ENCODE assay signal across 9 cellular contexts in the genomic region with DNA sequence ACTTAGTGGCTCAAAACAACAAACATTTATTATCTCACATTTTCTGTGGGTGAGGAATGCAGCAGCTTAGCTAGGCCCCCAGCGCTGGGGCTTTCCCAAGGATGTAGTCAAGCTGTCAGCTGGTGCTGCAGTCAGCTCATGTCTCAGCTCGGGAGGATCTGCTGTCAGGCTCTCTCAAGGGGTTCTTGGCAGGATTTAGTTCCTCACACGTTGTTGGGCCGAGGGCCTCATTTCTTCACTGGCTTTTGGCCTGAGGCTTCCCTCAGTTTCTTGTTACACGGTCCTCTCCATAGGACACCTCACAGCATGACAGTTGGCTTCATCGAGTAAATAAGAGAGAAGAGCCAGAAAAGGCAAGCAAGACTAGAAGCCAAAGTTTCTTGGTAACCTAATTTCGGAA. TPM values are rescaled to one million over a fixed set of nuclear protein-coding genes. Genes with fewer than 3 reads are reported as not detected.
DNase-seq lines count a peak whose midpoint lies in the region; ATAC-seq and TF ChIP-seq lines count a peak whose summit lies in the region.
"Had no signal": no experiment of that assay in that cellular context is flagged by ENCODE, and none has a peak within 500 bp of the region (broad histone marks: within the 10 kb centered on the region; RNA-seq: fewer than 3 reads in every experiment).

No MANE protein-coding gene starts in this region.

- DNase-seq in AG04449 (ENCODE audit: low read depth, low spot score) = peak; percentile 40
- DNase-seq in left cardiac atrium = peak; percentile 31
- no peak for DNase-seq in NCI-H2171 (lab: John Stamatoyannopoulos, UW)
- DNase-seq in ureter (ENCODE audit: low spot score) = no peak
- DNase-seq in activated CD4-positive, alpha-beta T cell treated with anti-CD3 and anti-CD28 coated beads for 48 hours = no peak
- DNase-seq in nucleus accumbens (lab: John Stamatoyannopoulos, UW) = no peak
- DNase-seq: CD8-positive, alpha-beta T cell had no signal

- no peaks in the 10 kb centered on the region for H3K79me2 ChIP-seq in OCI-LY3 (ENCODE audit: low read length)

- H3K9me3 ChIP-seq in OCI-LY3 (ENCODE audit: insufficient read depth, low read length) = no peaks in the 10 kb centered on the region

- H4K20me1 ChIP-seq in OCI-LY3 (ENCODE audit: insufficient read depth, low read length) = no peaks in the 10 kb centered on the region

- peak; percentile 54 for ATAC-seq in GM19467 (IDR thresholded peaks at IDR 0.05; ENCODE audit: unreplicated experiment)
- peak; percentile 88 to 97 for ATAC-seq in left cardiac atrium

- POLR2A ChIA-PET in AG04449 (lab: Yijun Ruan, JAX) = interaction anchor here (0.6 kb wide), 1 partner anchor 39 kb away, joined by 3 read pairs; no protein-coding TSS in a partner anchor

- TF ChIP-seq CTCF in AG04449 (IDR thresholded peaks at IDR 0.05; ENCODE audit: insufficient read depth, low read length, missing control alignments) = no peak
- no peak for TF ChIP-seq CTCF in OCI-LY3 (IDR thresholded peaks at IDR 0.05; ENCODE audit: low read depth, low read length)

- H3K27me3 ChIP-seq in OCI-LY3 (ENCODE audit: low read depth, low read length) = no peaks in the 10 kb centered on the region

- 0 out of 2 replicates have a peak overlapping the region, but pooled peaks have one; percentile 11 for H3K27ac ChIP-seq in OCI-LY3 (ENCODE audit: low read length)

- H3K4me2 ChIP-seq in OCI-LY3 (ENCODE audit: low read length) = peak overlapping the region; percentile 69

- H2AFZ ChIP-seq in OCI-LY3 (ENCODE audit: low read depth, low read length) = peak overlapping the region; percentile 66

- no peak overlapping the region for H3K4me3 ChIP-seq in AG04449 (ENCODE audit: low read depth, low read length)
- peak overlapping the region; percentile 48 for H3K4me3 ChIP-seq in OCI-LY3 (ENCODE audit: low read length)

- CTCF ChIA-PET in AG04449 (lab: Yijun Ruan, JAX) = interaction anchor here (0.7 to 18.0 kb wide), 19 partner anchors 9 to 405 kb away, joined by 3 to 584 read pairs (median 5); a partner anchor contains a TSS

- H3K36me3 ChIP-seq in OCI-LY3 (replicated peaks; ENCODE audit: low read depth, low read length) = no peaks in the 10 kb centered on the region

- intact Hi-C loops in left cardiac atrium (cut with DNase I) = no loop called here

- H3K4me1 ChIP-seq in OCI-LY3 (ENCODE audit: low read length) = peaks cover 15% of the 10 kb centered on the region

- H3K9ac ChIP-seq in OCI-LY3 (ENCODE audit: low read length) = peak overlapping the region; percentile 37

RNA-seq across cellular contexts. Expression of a gene that starts 13.7 kb away (rescaled TPM):
- total RNA-seq in left cardiac atrium = 10 to 100 TPM; 46.8 to 48.9 TPM
- total RNA-seq in ureter = 125 TPM

RNA-seq across cellular contexts. Expression of a gene that starts 24.2 kb away (rescaled TPM):
- 1 to 10 TPM; 9.0 to 9.5 TPM for total RNA-seq in left cardiac atrium
- total RNA-seq in ureter = not detected
- total RNA-seq: CD8-positive, alpha-beta T cell had no signal

Comparison
In these comparisons a context has a peak if more than half of its experiments do, and no peak if none do; other contexts are left out.
1. DNase-seq: peak in AG04449 (single experiment) and left cardiac atrium (single experiment); none in NCI-H2171 (single experiment), ureter (single experiment), activated CD4-positive, alpha-beta T cell treated with anti-CD3 and anti-CD28 coated beads for 48 hours (single experiment) and nucleus accumbens (0 of 56).
2. RNA of a gene that starts 24.2 kb away (total RNA-seq): 9.0 to 9.5 TPM in left cardiac atrium; not detected in ureter (single experiment); every median in the first group is over 10 times any median in the second.